Comparison of ENCODE assay signal across 16 cellular contexts in the genomic region with DNA sequence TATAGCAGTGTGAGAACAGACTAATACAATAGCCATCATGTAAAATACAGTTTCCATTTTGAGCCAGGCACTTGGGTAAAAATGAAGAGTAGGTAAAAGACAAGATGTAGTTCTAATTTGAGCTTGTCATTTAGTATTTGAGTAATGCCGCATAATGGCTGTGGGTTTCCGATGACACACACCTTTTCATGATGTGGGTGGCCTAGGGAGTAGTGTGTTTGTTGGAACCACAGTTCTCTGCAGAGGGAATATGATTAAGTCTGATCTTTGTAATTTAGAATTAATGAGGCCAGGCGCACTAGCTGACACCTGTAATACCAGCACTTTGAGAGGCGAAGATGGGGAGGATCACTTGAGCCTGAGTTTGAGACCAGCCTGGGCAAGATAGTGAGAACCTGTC.
DNase-seq lines count a peak whose midpoint lies in the region; ATAC-seq lines count a peak whose summit lies in the region.
"Had no signal": no experiment of that assay in that cellular context is flagged by ENCODE, and none has a peak within 500 bp of the region (broad histone marks: within the 10 kb centered on the region; RNA-seq: fewer than 3 reads in every experiment).

No MANE protein-coding gene starts in this region.

- peak; percentile 25 for DNase-seq in stimulated activated naive CD4-positive, alpha-beta T cell treated with Interleukin-2 at 50 U/mL for 16 hours (lab: John Stamatoyannopoulos, UW)
- no peak for DNase-seq in stimulated activated naive CD4-positive, alpha-beta T cell (lab: John Stamatoyannopoulos, UW)
- DNase-seq in kidney tubule cell (ENCODE audit: low spot score) = peak; percentile 68
- DNase-seq in COLO668 (lab: John Stamatoyannopoulos, UW; ENCODE audit: unreplicated experiment) = no peak
- DNase-seq in NCI-H2196 (lab: John Stamatoyannopoulos, UW; ENCODE audit: unreplicated experiment) = no peak
- no peak for DNase-seq in globus pallidus (ENCODE audit: low spot score)
- DNase-seq: BE2C; body of pancreas; DMS53; effector memory CD4-positive, alpha-beta T cell; midbrain; occipital lobe; SIG-M5; upper lobe of left lung had no signal

- H3K4me1 Mint-ChIP-seq in activated T-helper 17 cell treated with anti-CD3 and anti-CD28 coated beads, Interleukin-2, amount 50 U/mL, for 72 hours = peaks cover 34% of the 10 kb centered on the region

- peak overlapping the region; percentile 70 for H3K27ac Mint-ChIP-seq in activated T-helper 17 cell treated with anti-CD3 and anti-CD28 coated beads, Interleukin-2, amount 50 U/mL, for 72 hours

- H3K9me3 Mint-ChIP-seq in activated T-helper 17 cell treated with anti-CD3 and anti-CD28 coated beads, Interleukin-2, amount 50 U/mL, for 72 hours = no peaks in the 10 kb centered on the region

- ATAC-seq in activated T-helper 17 cell treated with anti-CD3 and anti-CD28 coated beads, Interleukin-2, amount 50 U/mL, for 72 hours (replicated peaks) = peak; percentile 99
- ATAC-seq in HG03139 (IDR thresholded peaks at IDR 0.05; ENCODE audit: unreplicated experiment) = no peak
- ATAC-seq: body of pancreas had no signal

- H3K27me3 Mint-ChIP-seq in activated T-helper 17 cell treated with anti-CD3 and anti-CD28 coated beads, Interleukin-2, amount 50 U/mL, for 72 hours = no peaks in the 10 kb centered on the region

- H3K36me3 Mint-ChIP-seq in activated T-helper 17 cell treated with anti-CD3 and anti-CD28 coated beads, Interleukin-2, amount 50 U/mL, for 72 hours (ENCODE audit: low read depth) = no peaks in the 10 kb centered on the region

- peak overlapping the region; percentile 35 for H3K4me3 Mint-ChIP-seq in activated T-helper 17 cell treated with anti-CD3 and anti-CD28 coated beads, Interleukin-2, amount 50 U/mL, for 72 hours

Comparison
In these comparisons a context has a peak if more than half of its experiments do, and no peak if none do; other contexts are left out.
1. DNase-seq: peak in stimulated activated naive CD4-positive, alpha-beta T cell treated with Interleukin-2 at 50 U/mL for 16 hours (single experiment) and kidney tubule cell (single experiment); none in stimulated activated naive CD4-positive, alpha-beta T cell (0 of 6), COLO668 (single experiment), NCI-H2196 (single experiment) and globus pallidus (single experiment).